22 cellular contexts compared by ENCODE assay signal in genomic region chr7:15476101-15476918, GRCh38.
"Had no signal": no experiment of that assay in that cellular context is flagged by ENCODE, and none has a peak within 500 bp of the region (broad histone marks: within the 10 kb centered on the region; RNA-seq: fewer than 3 reads in every experiment).

No MANE protein-coding gene starts in this region.

- H3K4me1 Mint-ChIP-seq: activated naive CD8-positive, alpha-beta T cell treated with anti-CD3 and anti-CD28 coated beads for 36 hours; activated T-helper 17 cell treated with anti-CD3 and anti-CD28 coated beads, Interleukin-2, amount 50 U/mL, for 72 hours; memory B cell; stimulated activated memory B cell treated with anti-CD40 and anti-IgM and Interleukin-4, amounts not matched to agents 10 μg/mL and 1 μg/mL and 100 μg/mL, for 72 hours had no signal

- H3K79me2 ChIP-seq: parathyroid adenoma had no signal

- H3K36me3 Mint-ChIP-seq: activated naive CD8-positive, alpha-beta T cell treated with anti-CD3 and anti-CD28 coated beads for 36 hours; memory B cell; stimulated activated memory B cell treated with anti-CD40 and anti-IgM and Interleukin-4, amounts not matched to agents 10 μg/mL and 1 μg/mL and 100 μg/mL, for 72 hours had no signal

- H3K27me3 ChIP-seq: breast epithelium, colonic mucosa, sigmoid colon, stomach, suprapubic skin, transverse colon had no signal

- H3K4me2 ChIP-seq: smooth muscle cell had no signal

- H3K4me3 ChIP-seq: breast epithelium, colonic mucosa, mucosa of descending colon, sigmoid colon, smooth muscle cell, stomach, suprapubic skin, transverse colon had no signal

- H3K9ac ChIP-seq: parathyroid adenoma had no signal

- H3K27ac Mint-ChIP-seq: activated naive CD8-positive, alpha-beta T cell treated with anti-CD3 and anti-CD28 coated beads for 36 hours; activated T-helper 17 cell treated with anti-CD3 and anti-CD28 coated beads, Interleukin-2, amount 50 U/mL, for 72 hours; memory B cell; nephron progenitor cell; stimulated activated memory B cell treated with anti-CD40 and anti-IgM and Interleukin-4, amounts not matched to agents 10 μg/mL and 1 μg/mL and 100 μg/mL, for 72 hours had no signal

- DNase-seq: activated CD4-positive, alpha-beta T cell treated with anti-CD3 and anti-CD28 coated beads for 1 hour; activated CD4-positive, alpha-beta T cell treated with anti-CD3 and anti-CD28 coated beads, Interleukin-2, amount 50 U/mL, for 1 hour; activated naive CD4-positive, alpha-beta T cell treated with Interleukin-2 at 50 U/mL for 16 hours; activated naive CD8-positive, alpha-beta T cell treated with anti-CD3 and anti-CD28 coated beads for 36 hours; activated T-cell treated with anti-CD3 and anti-CD28 coated beads, Interleukin-2, amount 50 U/mL, for 1 hour; amniotic stem cell; colonic mucosa; kidney glomerular epithelial cell; mucosa of descending colon; nephron progenitor cell; sigmoid colon; stimulated activated CD4-positive, alpha-beta T cell treated with anti-CD3 and anti-CD28 coated beads, Interleukin-15, amount 100 ng/mL, for 24 hours; stomach; T-helper 9 cell; transverse colon had no signal

- H3K9me3 ChIP-seq: breast epithelium, colonic mucosa, mucosa of descending colon, sigmoid colon, stomach, suprapubic skin, transverse colon had no signal

- H2AFZ ChIP-seq: parathyroid adenoma had no signal

- H3K4me1 ChIP-seq: breast epithelium, colonic mucosa, parathyroid adenoma, sigmoid colon, stomach, suprapubic skin had no signal

- ATAC-seq: activated T-helper 17 cell treated with anti-CD3 and anti-CD28 coated beads, Interleukin-2, amount 50 U/mL, for 72 hours; mucosa of descending colon; stimulated activated memory B cell treated with anti-CD40 and anti-IgM and Interleukin-4, amounts not matched to agents 10 μg/mL and 1 μg/mL and 100 μg/mL, for 72 hours had no signal

- H3K27me3 Mint-ChIP-seq: activated naive CD8-positive, alpha-beta T cell treated with anti-CD3 and anti-CD28 coated beads for 36 hours; activated T-helper 17 cell treated with anti-CD3 and anti-CD28 coated beads, Interleukin-2, amount 50 U/mL, for 72 hours; memory B cell; stimulated activated memory B cell treated with anti-CD40 and anti-IgM and Interleukin-4, amounts not matched to agents 10 μg/mL and 1 μg/mL and 100 μg/mL, for 72 hours had no signal

- H3K27ac ChIP-seq: breast epithelium, colonic mucosa, parathyroid adenoma, stomach, suprapubic skin had no signal

- H3K4me3 Mint-ChIP-seq: activated naive CD8-positive, alpha-beta T cell treated with anti-CD3 and anti-CD28 coated beads for 36 hours; activated T-helper 17 cell treated with anti-CD3 and anti-CD28 coated beads, Interleukin-2, amount 50 U/mL, for 72 hours; memory B cell; nephron progenitor cell; stimulated activated memory B cell treated with anti-CD40 and anti-IgM and Interleukin-4, amounts not matched to agents 10 μg/mL and 1 μg/mL and 100 μg/mL, for 72 hours had no signal

- H3K36me3 ChIP-seq: breast epithelium, colonic mucosa, sigmoid colon, stomach, suprapubic skin, transverse colon had no signal
